ENCODE assay signal across 8 cellular contexts in the genomic region with DNA sequence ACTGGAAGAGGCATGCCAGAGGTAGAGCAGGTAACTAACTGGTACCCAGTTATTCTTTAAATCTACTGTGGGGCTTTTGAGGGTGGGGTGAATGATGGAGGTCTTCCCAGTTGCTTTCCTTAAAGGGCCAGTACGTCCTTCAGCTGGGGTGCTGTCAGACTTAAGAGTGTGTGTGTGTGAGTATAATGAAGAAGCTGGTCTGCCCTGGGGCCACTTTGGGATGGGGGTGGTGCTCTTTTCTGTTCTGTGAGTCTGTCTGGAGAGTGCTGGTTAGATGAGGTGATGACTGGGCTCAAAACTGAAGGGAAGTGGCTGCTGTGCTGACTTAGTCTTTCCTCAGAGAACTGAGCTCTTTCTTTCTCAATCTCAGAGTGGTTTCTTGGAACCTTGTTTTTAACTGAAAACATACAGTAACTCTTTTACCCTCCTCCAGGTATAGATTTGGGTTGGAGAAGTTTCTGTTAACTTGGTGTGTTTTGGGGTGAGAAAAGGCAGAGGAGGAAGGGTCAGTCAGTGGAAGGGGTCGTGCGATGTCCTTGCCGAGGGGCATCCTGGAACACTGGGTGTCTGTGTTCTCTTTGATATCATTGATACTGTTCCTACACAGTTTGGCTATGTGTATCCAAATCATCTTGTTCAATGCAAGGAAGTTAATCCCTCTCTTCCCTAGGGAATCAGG. TPM values are rescaled to one million over a fixed set of nuclear protein-coding genes. Genes with fewer than 3 reads are reported as not detected.
A peak's percentile ranks its signal among the peaks of the same experiment; 100 is the strongest.
DNase-seq lines count a peak whose midpoint lies in the region; ATAC-seq and TF ChIP-seq lines count a peak whose summit lies in the region.

No MANE protein-coding gene starts in this region.

- peaks cover 0 to 8% of the 10 kb centered on the region in 2 donors for H3K9me3 Mint-ChIP-seq in activated naive CD4-positive, alpha-beta T cell treated with anti-CD3 and anti-CD28 coated beads, Interleukin-2, amount 50 U/mL, for 72 hours

- TF ChIP-seq POLR2A in GM18951 (IDR thresholded peaks at IDR 0.05; ENCODE audit: extremely low read depth, insufficient read depth, insufficient read length), result peak; percentile 30

- H3K9me3 ChIP-seq in cardiac muscle cell (ENCODE audit: low read depth), result no peaks in the 10 kb centered on the region

- H3K27ac ChIP-seq in RWPE1, result peak overlapping the region; percentile 78
- peak overlapping the region; percentile 93 for H3K27ac ChIP-seq in cardiac muscle cell

- peak overlapping the region; percentile 95 to 98 for H3K27ac Mint-ChIP-seq in activated naive CD4-positive, alpha-beta T cell treated with anti-CD3 and anti-CD28 coated beads, Interleukin-2, amount 50 U/mL, for 72 hours

- POLR2A ChIA-PET in RWPE1 (lab: Yijun Ruan, JAX; ENCODE audit: low non-redundant PET), result no interaction called here

- in situ Hi-C loops in GM18951 (cut with MboI; ENCODE audit: low sequenced_read_pairs, unreplicated experiment), result no loop called here

- peaks cover 12% of the 10 kb centered on the region in 2 donors for H3K36me3 Mint-ChIP-seq in activated naive CD4-positive, alpha-beta T cell treated with anti-CD3 and anti-CD28 coated beads, Interleukin-2, amount 50 U/mL, for 72 hours

- TF ChIP-seq CTCF in RWPE1 (conservative IDR thresholded peaks at IDR 0.05; ENCODE audit: low read depth) (no peak), cardiac muscle cell (IDR thresholded peaks at IDR 0.05; ENCODE audit: low read depth, low read length) (no peak)

- peak; percentile 91 to 94 for ATAC-seq in activated naive CD4-positive, alpha-beta T cell treated with anti-CD3 and anti-CD28 coated beads, Interleukin-2, amount 50 U/mL, for 72 hours
- ATAC-seq in GM19328 (IDR thresholded peaks at IDR 0.05; ENCODE audit: unreplicated experiment), result no peak

- no peaks in the 10 kb centered on the region for H3K27me3 ChIP-seq in cardiac muscle cell

- H3K4me1 ChIP-seq in cardiac muscle cell (ENCODE audit: low read depth), result peaks cover 20% of the 10 kb centered on the region

- DNase-seq in RWPE1 (ENCODE audit: low spot score) (peak; percentile 50), cardiac muscle cell (ENCODE audit: low read depth in 1 of 2, low spot score in 1 of 2) (peak; percentile 40 to 77), putamen (ENCODE audit: low spot score) (peak; percentile 34), NCI-H146 treated with DMSO at 0.1 percent for 48 hours (lab: John Stamatoyannopoulos, UW; ENCODE audit: unreplicated experiment) (no peak), NCI-H1436 treated with DMSO at 0.1 percent for 48 hours (lab: John Stamatoyannopoulos, UW) (no peak)
- peak; percentile 70 to 71 for DNase-seq in activated naive CD4-positive, alpha-beta T cell treated with anti-CD3 and anti-CD28 coated beads, Interleukin-2, amount 50 U/mL, for 72 hours (ENCODE audit: low spot score in 2 of 2)

- H3K4me3 ChIP-seq in cardiac muscle cell, result peak overlapping the region; percentile 31

- CTCF ChIA-PET in RWPE1 (lab: Yijun Ruan, JAX), result interaction anchor here (0.7 to 2.2 kb wide), 4 partner anchors 11 to 101 kb away, joined by 3 to 8 read pairs (median 6); no protein-coding TSS in a partner anchor

- H3K36me3 ChIP-seq in cardiac muscle cell, result no peaks in the 10 kb centered on the region

RNA-seq across cellular contexts. Expression of a gene that starts 0.7 kb away (rescaled TPM):
- 100 to 1,000 TPM; 355 to 400 TPM for total RNA-seq in activated naive CD4-positive, alpha-beta T cell treated with anti-CD3 and anti-CD28 coated beads, Interleukin-2, amount 50 U/mL, for 72 hours
- 146 and 261 TPM in 2 replicates for total RNA-seq in cardiac muscle cell
- 80.4 and 144 TPM in 2 replicates for polyA plus RNA-seq in cardiac muscle cell

Comparison
In these comparisons a context has a peak if more than half of its experiments do, and no peak if none do; other contexts are left out.
1. DNase-seq: peak in RWPE1 (single experiment), activated naive CD4-positive, alpha-beta T cell treated with anti-CD3 and anti-CD28 coated beads, Interleukin-2, amount 50 U/mL, for 72 hours (2 of 2), cardiac muscle cell (2 of 2) and putamen (single experiment); none in NCI-H146 treated with DMSO at 0.1 percent for 48 hours (single experiment) and NCI-H1436 treated with DMSO at 0.1 percent for 48 hours (single experiment).